8 cellular contexts compared by ENCODE assay signal in the genomic region with DNA sequence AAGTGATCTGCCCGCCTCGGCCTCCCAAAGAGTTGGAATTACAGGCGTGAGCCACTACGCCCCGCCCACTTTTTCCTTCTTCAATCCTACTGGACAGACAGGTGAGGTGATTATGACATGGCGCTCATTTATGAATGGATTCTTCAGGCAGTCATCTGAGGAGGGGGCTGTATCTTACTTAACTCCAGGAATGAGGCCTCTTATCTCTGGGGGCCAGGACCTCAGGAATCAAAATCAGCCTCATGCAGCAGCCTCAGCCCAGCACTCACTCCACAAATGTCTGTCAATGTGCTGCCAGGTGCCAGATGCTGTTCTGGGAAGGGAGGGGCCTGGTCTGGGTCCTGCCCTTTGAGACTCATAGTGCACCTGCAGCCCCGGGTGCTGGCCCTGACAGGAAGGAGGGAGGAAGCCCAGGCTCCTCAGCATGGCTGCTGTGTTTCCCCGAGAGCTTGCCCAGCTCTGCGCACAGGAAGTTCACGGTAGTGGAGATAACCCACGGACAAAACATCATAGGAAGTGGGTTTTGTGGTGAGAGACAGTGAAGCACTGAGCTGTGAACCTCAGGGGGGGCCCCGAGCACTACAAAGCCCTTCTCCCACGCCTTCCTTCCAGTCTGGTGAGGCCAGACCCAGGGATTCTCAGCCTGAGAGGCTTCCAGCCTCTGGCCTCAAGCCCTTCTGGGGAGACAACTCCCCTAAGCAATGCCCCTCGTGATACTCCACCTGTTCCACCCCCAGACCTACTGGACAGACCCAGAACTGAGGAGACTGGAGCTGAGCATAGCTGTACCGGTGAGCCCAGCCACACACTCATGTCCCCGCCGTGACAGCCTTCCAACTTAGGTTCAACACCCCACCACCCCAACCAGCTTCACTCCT. TPM values are rescaled to one million over a fixed set of nuclear protein-coding genes. Genes with fewer than 3 reads are reported as not detected.
A peak's percentile ranks its signal among the peaks of the same experiment; 100 is the strongest.
DNase-seq lines count a peak whose midpoint lies in the region; ATAC-seq and TF ChIP-seq lines count a peak whose summit lies in the region.

No MANE protein-coding gene starts in this region.

- H3K4me3 Mint-ChIP-seq in activated T-cell treated with anti-CD3 and anti-CD28 coated beads, Interleukin-2, amount 50 U/mL, for 72 hours: peak overlapping the region; percentile 73 to 78

- TF ChIP-seq POLR2A in Peyer's patch (IDR thresholded peaks at IDR 0.05): no peak

- no peaks in the 10 kb centered on the region for H3K27me3 Mint-ChIP-seq in activated T-cell treated with anti-CD3 and anti-CD28 coated beads, Interleukin-2, amount 50 U/mL, for 72 hours (ENCODE audit: low read depth)

- peaks cover 3 to 4% of the 10 kb centered on the region in 2 donors for H3K36me3 Mint-ChIP-seq in activated T-cell treated with anti-CD3 and anti-CD28 coated beads, Interleukin-2, amount 50 U/mL, for 72 hours (ENCODE audit: insufficient read depth in 2 of 2)

- peaks cover 0 to 4% (median 0%) of the 10 kb centered on the region in 3 donors for H3K36me3 ChIP-seq in Peyer's patch

- no peaks in the 10 kb centered on the region for H3K27me3 ChIP-seq in Peyer's patch

- ATAC-seq in GM19025 (IDR thresholded peaks at IDR 0.05; ENCODE audit: low read depth, unreplicated experiment) (peak; percentile 99), HG03135 (IDR thresholded peaks at IDR 0.05; ENCODE audit: unreplicated experiment) (peak; percentile 99)
- ATAC-seq in activated T-cell treated with anti-CD3 and anti-CD28 coated beads, Interleukin-2, amount 50 U/mL, for 72 hours (replicated peaks in 1 of 2): peak; percentile 96 to 97

- peak; percentile 80 for DNase-seq in A172 (ENCODE audit: low spot score)
- peak; percentile 70 to 96 (median 95) for DNase-seq in Peyer's patch
- DNase-seq in activated T-cell treated with anti-CD3 and anti-CD28 coated beads, Interleukin-2, amount 50 U/mL, for 72 hours: peak; percentile 88 to 91
- peak; percentile 64 for DNase-seq in islet precursor cell
- DNase-seq in stimulated activated CD8-positive, alpha-beta memory T cell treated with anti-CD3 and anti-CD28 coated beads, Interleukin-12 subunit alpha, Interleukin-12 subunit beta, amount 100 ng/mL, for 4 hours (ENCODE audit: low read depth): peak; percentile 75
- no peak for DNase-seq in superior temporal gyrus (ENCODE audit: extremely low spot score)

- no peak for TF ChIP-seq CTCF in Peyer's patch (IDR thresholded peaks at IDR 0.05)

- peak overlapping the region; percentile 4 for H3K27ac Mint-ChIP-seq in activated T-cell treated with anti-CD3 and anti-CD28 coated beads, Interleukin-2, amount 50 U/mL, for 72 hours

- peak overlapping the region in 1 of 4 donors; percentile 12 for H3K4me3 ChIP-seq in Peyer's patch

- peak overlapping the region; percentile 41 to 75 (median 58) for H3K27ac ChIP-seq in Peyer's patch

- H3K9me3 ChIP-seq in Peyer's patch: no peaks in the 10 kb centered on the region

- H3K4me1 Mint-ChIP-seq in activated T-cell treated with anti-CD3 and anti-CD28 coated beads, Interleukin-2, amount 50 U/mL, for 72 hours (ENCODE audit: low read depth): peaks cover 61% of the 10 kb centered on the region

- peaks cover 0 to 15% (median 12%) of the 10 kb centered on the region in 4 donors for H3K4me1 ChIP-seq in Peyer's patch

- no peaks in the 10 kb centered on the region for H3K9me3 Mint-ChIP-seq in activated T-cell treated with anti-CD3 and anti-CD28 coated beads, Interleukin-2, amount 50 U/mL, for 72 hours

RNA-seq across cellular contexts. Expression of a gene that starts 22.3 kb away (rescaled TPM):
- total RNA-seq in A172 (2014; rRNA removed; shearing (Covaris generic)): 16.5 and 38.0 TPM in 2 replicates
- total RNA-seq in Peyer's patch: 10 to 100 TPM; 31.4 to 82.0 (median 54.9) TPM
- total RNA-seq in activated T-cell treated with anti-CD3 and anti-CD28 coated beads, Interleukin-2, amount 50 U/mL, for 72 hours: 10 to 100 TPM; 12.6 to 13.0 TPM

RNA-seq across cellular contexts. Expression of a gene that starts 22.4 kb away (rescaled TPM):
- total RNA-seq in A172 (2014; rRNA removed; shearing (Covaris generic)): not detected in 2 replicates
- total RNA-seq in Peyer's patch: not detected
- under 1 TPM in 1 of 2 donors, not detected in 1; 0.26 TPM for total RNA-seq in activated T-cell treated with anti-CD3 and anti-CD28 coated beads, Interleukin-2, amount 50 U/mL, for 72 hours

RNA-seq across cellular contexts. Expression of a gene that starts 44.9 kb away (rescaled TPM):
- total RNA-seq in A172 (2014; rRNA removed; shearing (Covaris generic)): not detected in 2 replicates
- 10 to 100 TPM in 1 of 4 donors, 1 to 10 TPM in 3; 2.3 to 38.0 (median 5.6) TPM for total RNA-seq in Peyer's patch
- total RNA-seq in activated T-cell treated with anti-CD3 and anti-CD28 coated beads, Interleukin-2, amount 50 U/mL, for 72 hours: 100 to 1,000 TPM; 102 to 104 TPM

RNA-seq across cellular contexts. Expression of a gene that starts 55.8 kb away (rescaled TPM):
- 7.5 and 14.4 TPM in 2 replicates for total RNA-seq in A172 (2014; rRNA removed; shearing (Covaris generic))
- total RNA-seq in Peyer's patch: 10 to 100 TPM in 1 of 4 donors, 1 to 10 TPM in 3; 1.9 to 49.5 (median 7.1) TPM
- total RNA-seq in activated T-cell treated with anti-CD3 and anti-CD28 coated beads, Interleukin-2, amount 50 U/mL, for 72 hours: 1 to 10 TPM; 1.9 to 4.6 TPM
